In the genomic region with DNA sequence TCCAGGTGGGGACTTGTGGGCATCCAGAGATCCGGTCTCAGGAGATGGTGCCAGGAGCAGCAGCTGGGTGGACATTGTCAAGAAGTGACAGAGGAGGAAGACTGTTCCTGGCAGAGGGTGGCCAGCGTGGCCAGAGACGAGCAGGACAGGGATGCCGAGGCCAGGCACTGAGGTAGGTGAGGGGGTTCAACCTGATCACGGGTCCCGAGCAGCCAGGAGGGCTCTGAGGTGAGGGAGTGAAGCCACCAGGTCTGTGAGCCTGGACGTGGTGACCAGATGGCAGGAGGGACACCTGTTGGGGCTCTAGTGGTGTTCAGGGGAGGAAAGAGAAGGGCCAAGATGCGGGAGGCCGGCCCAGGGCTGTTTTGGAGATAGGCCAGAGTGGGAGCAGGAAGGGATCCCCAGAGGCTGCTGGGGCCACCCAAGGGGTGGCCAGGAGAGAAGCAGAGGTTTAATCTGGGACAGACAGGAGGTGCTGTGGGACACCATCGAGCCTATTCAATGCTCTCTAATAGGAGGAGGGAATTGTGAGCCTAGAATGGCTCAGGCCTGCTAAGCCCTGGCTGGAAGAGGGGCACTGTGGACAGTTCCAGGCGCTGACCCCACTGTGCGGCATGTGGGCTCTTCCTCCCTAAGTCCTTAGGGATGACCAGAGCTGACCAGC, we compare ENCODE assay signal across 1 cellular context.
TF ChIP-seq lines count a peak whose summit lies in the region.

No MANE protein-coding gene starts in this region.

TF ChIP-seq in HEK293, 187 proteins besides CTCF, POLR2A, EP300 and RAD21:
- TF ChIP-seq ZSCAN18 (tag by site-specific recombination; IDR thresholded peaks at IDR 0.05) (no peak), ZBTB1 (tag by site-specific recombination; IDR thresholded peaks at IDR 0.05) (no peak), SALL2 (tag by site-specific recombination; IDR thresholded peaks at IDR 0.05; ENCODE audit: borderline replicate concordance) (no peak), SCRT2 (tag by site-specific recombination; IDR thresholded peaks at IDR 0.05) (peak; percentile 63; the same call in 1 of the 2 replicates)
